Comparison of ENCODE assay signal across 9 cellular contexts in genomic region chrX:33336783-33337182, GRCh38.
DNase-seq lines count a peak whose midpoint lies in the region; ATAC-seq, FAIRE-seq and TF ChIP-seq lines count a peak whose summit lies in the region.
"Had no signal": no experiment of that assay in that cellular context is flagged by ENCODE, and none has a peak within 500 bp of the region (broad histone marks: within the 10 kb centered on the region; RNA-seq: fewer than 3 reads in every experiment).

No MANE protein-coding gene starts in this region.

- 0 out of 5 replicates have a peak, but pooled peaks have one; percentile 15 to 20 for TF ChIP-seq RAD21 in A549 (conservative IDR thresholded peaks at IDR 0.05 in 1 of 2, IDR thresholded peaks at IDR 0.05 in 1 of 2)

- POLR2A ChIA-PET in A549 (lab: Yijun Ruan, JAX) = no interaction called here

- WGBS in A549 (ENCODE audit: missing lambda C conversion rate) = 3% methylated on average over 6 of the region's 6 CpGs
- 0 to 2% methylated on average over 6 of the region's 6 CpGs for WGBS in GM23248 (ENCODE audit: low coverage in 1 of 2, low lambda C conversion rate in 2 of 2, missing lambda C conversion rate in 2 of 2), 2 experiments

- H2AFZ ChIP-seq in GM23248 = no peak overlapping the region

- DNase-seq in A549 (ENCODE audit: low read depth in 1 of 2, low spot score in 1 of 2) = peak in 1 of 2 experiments; percentile 6
- peak; percentile 1 for DNase-seq in GM23248
- DNase-seq in SHP77 (lab: John Stamatoyannopoulos, UW) = peak; percentile 14 to 26
- DNase-seq in iPS-NIHi7 (ENCODE audit: extremely low spot score) = peak; percentile 20
- DNase-seq in GM20000 (ENCODE audit: low spot score) = no peak
- no peak for DNase-seq in EL
- DNase-seq: GDM1 had no signal

- no peak overlapping the region for H3K4me3 ChIP-seq in A549
- no peak overlapping the region for H3K4me3 ChIP-seq in GM23248

- TF ChIP-seq CTCF in A549 (IDR thresholded peaks at IDR 0.05) = no peak
- TF ChIP-seq CTCF in GM20000 (IDR thresholded peaks at IDR 0.05; ENCODE audit: extremely low read depth, missing control alignments) = no peak

- no peaks in the 10 kb centered on the region for H3K36me3 ChIP-seq in GM23248 (ENCODE audit: low read depth)

- no peak overlapping the region for H3K9ac ChIP-seq in GM23248

- TF ChIP-seq POLR2A in A549 (IDR thresholded peaks at IDR 0.05; ENCODE audit: low read length) = no peak

- H3K4me1 ChIP-seq in A549 (no peaks in the 10 kb centered on the region), GM23248 (ENCODE audit: insufficient read depth) (no peaks in the 10 kb centered on the region)

- CTCF ChIA-PET in A549 (lab: Yijun Ruan, JAX) = no interaction called here

- in situ Hi-C loops in GM23248 (cut with MboI) = no loop called here

- no peaks in the 10 kb centered on the region for H3K9me2 ChIP-seq in GM23248 (ENCODE audit: insufficient read depth)

- H3K27me3 ChIP-seq in GM23248 (replicated peaks; ENCODE audit: insufficient read depth) = no peaks in the 10 kb centered on the region

- peak; percentile 80 for FAIRE-seq in A549 (lab: Jason Lieb, UNC)

- no peaks in the 10 kb centered on the region for H4K20me1 ChIP-seq in GM23248 (ENCODE audit: insufficient read depth)

- no peaks in the 10 kb centered on the region for H3F3A ChIP-seq in GM23248 (ENCODE audit: insufficient read depth)

- no peak overlapping the region for H3K27ac ChIP-seq in A549
- H3K27ac ChIP-seq in GM23248 = no peak overlapping the region

- no peak for TF ChIP-seq EP300 in A549 (IDR thresholded peaks at IDR 0.05)

- no peaks in the 10 kb centered on the region for H3K79me2 ChIP-seq in GM23248 (ENCODE audit: insufficient read depth)

- no peaks in the 10 kb centered on the region for H3K9me3 ChIP-seq in A549
- H3K9me3 ChIP-seq in GM23248 (ENCODE audit: low read depth) = no peaks in the 10 kb centered on the region

- H3K4me2 ChIP-seq in A549 (no peak overlapping the region), GM23248 (ENCODE audit: unreplicated experiment) (no peak overlapping the region)

- ATAC-seq in A549 = 0 out of 6 replicates have a peak, but pooled peaks of 1 of the 2 experiments have one; percentile 43
- ATAC-seq in HG03097 (IDR thresholded peaks at IDR 0.05; ENCODE audit: low FRiP score, unreplicated experiment) = no peak
- no peak for ATAC-seq in GM18867 (IDR thresholded peaks at IDR 0.05; ENCODE audit: unreplicated experiment)

TF ChIP-seq in A549, 52 proteins besides CTCF, POLR2A, EP300 and RAD21:
- TF ChIP-seq FOXS1 (CRISPR knock-in tag; IDR thresholded peaks at IDR 0.05) (no peak), JUNB (IDR thresholded peaks at IDR 0.05) (no peak), SREBF2 (IDR thresholded peaks at IDR 0.05) (no peak), FOSB (CRISPR knock-in tag; IDR thresholded peaks at IDR 0.05) (no peak), HES2 (IDR thresholded peaks at IDR 0.05) (no peak), PBX3 (IDR thresholded peaks at IDR 0.05) (no peak), USF2 (IDR thresholded peaks at IDR 0.05) (no peak), ZC3H11A (IDR thresholded peaks at IDR 0.05) (no peak), NPAS2 (CRISPR knock-in tag; IDR thresholded peaks at IDR 0.05; ENCODE audit: borderline replicate concordance) (no peak), ZSCAN20 (CRISPR knock-in tag; IDR thresholded peaks at IDR 0.05) (no peak), ATOH8 (CRISPR knock-in tag; IDR thresholded peaks at IDR 0.05; ENCODE audit: low read depth) (no peak), BCL3 (IDR thresholded peaks at IDR 0.05) (no peak), TP53 (CRISPR knock-in tag; IDR thresholded peaks at IDR 0.05) (no peak), NR3C1 (IDR thresholded peaks at IDR 0.05) (no peak), E2F6 (IDR thresholded peaks at IDR 0.05; ENCODE audit: borderline replicate concordance, low read depth) (no peak), CBX8 (IDR thresholded peaks at IDR 0.05) (no peak), RFX5 (IDR thresholded peaks at IDR 0.05) (no peak), ELK1 (IDR thresholded peaks at IDR 0.05; ENCODE audit: low read depth, low read length) (no peak), SMC3 (IDR thresholded peaks at IDR 0.05) (no peak)

Comparison
In these comparisons a context has a peak if more than half of its experiments do, and no peak if none do; other contexts are left out.
1. DNase-seq: peak in GM23248 (single experiment), SHP77 (2 of 2) and iPS-NIHi7 (single experiment); none in GM20000 (single experiment) and EL (single experiment).